2 cellular contexts compared by ENCODE assay signal in the genomic region with DNA sequence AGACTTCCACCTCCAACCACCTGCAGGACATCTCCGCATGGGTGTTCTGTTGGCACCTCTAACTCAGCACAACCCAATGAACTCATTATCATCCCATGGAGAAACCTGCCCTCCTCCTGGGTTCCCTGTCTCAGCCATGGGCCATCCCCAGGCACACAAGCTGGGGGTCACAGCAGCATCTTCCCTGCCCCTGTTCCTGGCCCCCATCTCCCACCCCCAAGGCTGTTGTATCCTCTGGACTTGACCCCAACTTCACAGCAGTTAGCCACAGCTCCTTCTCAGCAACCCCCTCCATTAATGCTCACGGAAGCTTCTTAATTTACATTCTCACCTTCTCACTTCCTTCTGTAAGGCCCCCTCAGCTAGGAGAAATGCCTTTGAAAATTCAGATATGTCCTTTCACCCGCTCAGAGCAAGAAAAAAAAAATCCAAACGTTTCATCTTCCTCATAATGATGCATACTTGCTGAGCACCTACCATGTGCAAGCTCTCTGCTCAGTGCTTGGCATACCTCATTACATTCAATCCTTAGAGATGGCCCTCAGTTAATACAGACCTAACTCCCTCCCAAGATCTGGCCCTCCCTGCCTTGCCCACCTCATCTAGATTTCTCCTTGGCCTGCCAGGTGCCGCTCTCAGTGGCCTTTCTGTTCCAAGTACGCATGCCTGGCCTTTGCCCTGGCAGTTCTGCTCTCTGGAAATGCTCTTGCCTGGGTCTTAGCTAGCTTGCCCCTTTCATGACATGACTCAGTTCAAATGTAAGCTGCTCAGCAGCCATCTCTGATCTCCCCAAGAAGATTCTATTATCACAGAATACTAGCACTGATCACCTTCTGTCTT.
TF ChIP-seq lines count a peak whose summit lies in the region.

No MANE protein-coding gene starts in this region.

TF ChIP-seq in GM23338, 12 proteins besides CTCF, POLR2A, EP300 and RAD21:
- TF ChIP-seq, protein P1, sequence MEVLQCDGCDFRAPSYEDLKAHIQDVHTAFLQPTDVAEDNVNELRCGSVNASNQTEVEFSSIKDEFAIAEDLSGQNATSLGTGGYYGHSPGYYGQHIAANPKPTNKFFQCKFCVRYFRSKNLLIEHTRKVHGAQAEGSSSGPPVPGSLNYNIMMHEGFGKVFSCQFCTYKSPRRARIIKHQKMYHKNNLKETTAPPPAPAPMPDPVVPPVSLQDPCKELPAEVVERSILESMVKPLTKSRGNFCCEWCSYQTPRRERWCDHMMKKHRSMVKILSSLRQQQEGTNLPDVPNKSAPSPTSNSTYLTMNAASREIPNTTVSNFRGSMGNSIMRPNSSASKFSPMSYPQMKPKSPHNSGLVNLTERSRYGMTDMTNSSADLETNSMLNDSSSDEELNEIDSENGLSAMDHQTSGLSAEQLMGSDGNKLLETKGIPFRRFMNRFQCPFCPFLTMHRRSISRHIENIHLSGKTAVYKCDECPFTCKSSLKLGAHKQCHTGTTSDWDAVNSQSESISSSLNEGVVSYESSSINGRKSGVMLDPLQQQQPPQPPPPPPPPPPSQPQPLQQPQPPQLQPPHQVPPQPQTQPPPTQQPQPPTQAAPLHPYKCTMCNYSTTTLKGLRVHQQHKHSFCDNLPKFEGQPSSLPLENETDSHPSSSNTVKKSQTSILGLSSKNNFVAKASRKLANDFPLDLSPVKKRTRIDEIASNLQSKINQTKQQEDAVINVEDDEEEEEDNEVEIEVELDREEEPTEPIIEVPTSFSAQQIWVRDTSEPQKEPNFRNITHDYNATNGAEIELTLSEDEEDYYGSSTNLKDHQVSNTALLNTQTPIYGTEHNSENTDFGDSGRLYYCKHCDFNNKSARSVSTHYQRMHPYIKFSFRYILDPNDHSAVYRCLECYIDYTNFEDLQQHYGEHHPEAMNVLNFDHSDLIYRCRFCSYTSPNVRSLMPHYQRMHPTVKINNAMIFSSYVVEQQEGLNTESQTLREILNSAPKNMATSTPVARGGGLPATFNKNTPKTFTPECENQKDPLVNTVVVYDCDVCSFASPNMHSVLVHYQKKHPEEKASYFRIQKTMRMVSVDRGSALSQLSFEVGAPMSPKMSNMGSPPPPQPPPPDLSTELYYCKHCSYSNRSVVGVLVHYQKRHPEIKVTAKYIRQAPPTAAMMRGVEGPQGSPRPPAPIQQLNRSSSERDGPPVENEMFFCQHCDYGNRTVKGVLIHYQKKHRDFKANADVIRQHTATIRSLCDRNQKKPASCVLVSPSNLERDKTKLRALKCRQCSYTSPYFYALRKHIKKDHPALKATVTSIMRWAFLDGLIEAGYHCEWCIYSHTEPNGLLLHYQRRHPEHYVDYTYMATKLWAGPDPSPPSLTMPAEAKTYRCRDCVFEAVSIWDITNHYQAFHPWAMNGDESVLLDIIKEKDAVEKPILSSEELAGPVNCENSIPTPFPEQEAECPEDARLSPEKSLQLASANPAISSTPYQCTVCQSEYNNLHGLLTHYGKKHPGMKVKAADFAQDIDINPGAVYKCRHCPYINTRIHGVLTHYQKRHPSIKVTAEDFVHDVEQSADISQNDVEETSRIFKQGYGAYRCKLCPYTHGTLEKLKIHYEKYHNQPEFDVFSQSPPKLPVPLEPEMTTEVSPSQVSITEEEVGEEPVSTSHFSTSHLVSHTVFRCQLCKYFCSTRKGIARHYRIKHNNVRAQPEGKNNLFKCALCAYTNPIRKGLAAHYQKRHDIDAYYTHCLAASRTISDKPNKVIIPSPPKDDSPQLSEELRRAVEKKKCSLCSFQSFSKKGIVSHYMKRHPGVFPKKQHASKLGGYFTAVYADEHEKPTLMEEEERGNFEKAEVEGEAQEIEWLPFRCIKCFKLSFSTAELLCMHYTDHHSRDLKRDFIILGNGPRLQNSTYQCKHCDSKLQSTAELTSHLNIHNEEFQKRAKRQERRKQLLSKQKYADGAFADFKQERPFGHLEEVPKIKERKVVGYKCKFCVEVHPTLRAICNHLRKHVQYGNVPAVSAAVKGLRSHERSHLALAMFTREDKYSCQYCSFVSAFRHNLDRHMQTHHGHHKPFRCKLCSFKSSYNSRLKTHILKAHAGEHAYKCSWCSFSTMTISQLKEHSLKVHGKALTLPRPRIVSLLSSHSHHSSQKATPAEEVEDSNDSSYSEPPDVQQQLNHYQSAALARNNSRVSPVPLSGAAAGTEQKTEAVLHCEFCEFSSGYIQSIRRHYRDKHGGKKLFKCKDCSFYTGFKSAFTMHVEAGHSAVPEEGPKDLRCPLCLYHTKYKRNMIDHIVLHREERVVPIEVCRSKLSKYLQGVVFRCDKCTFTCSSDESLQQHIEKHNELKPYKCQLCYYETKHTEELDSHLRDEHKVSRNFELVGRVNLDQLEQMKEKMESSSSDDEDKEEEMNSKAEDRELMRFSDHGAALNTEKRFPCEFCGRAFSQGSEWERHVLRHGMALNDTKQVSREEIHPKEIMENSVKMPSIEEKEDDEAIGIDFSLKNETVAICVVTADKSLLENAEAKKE (CRISPR knock-in tag; IDR thresholded peaks at IDR 0.05): no peak
- TF ChIP-seq EZH2 (IDR thresholded peaks at IDR 0.05; ENCODE audit: low read depth, unreplicated experiment): no peak
- TF ChIP-seq ETS1 (IDR thresholded peaks at IDR 0.05): no peak
- no peak for TF ChIP-seq POLR2AphosphoS5 (IDR thresholded peaks at IDR 0.05; ENCODE audit: low read depth)

TF ChIP-seq in WTC11, 78 proteins besides CTCF, POLR2A, EP300 and RAD21:
- peak; percentile 59; the same call in 1 of the 2 replicates for TF ChIP-seq ZNF317 (CRISPR knock-in tag; IDR thresholded peaks at IDR 0.05; ENCODE audit: borderline replicate concordance, low read depth)
- TF ChIP-seq FOXJ3 (CRISPR knock-in tag; IDR thresholded peaks at IDR 0.05; ENCODE audit: borderline replicate concordance): no peak
